Comparison of ENCODE assay signal across 8 cellular contexts in the genomic region with DNA sequence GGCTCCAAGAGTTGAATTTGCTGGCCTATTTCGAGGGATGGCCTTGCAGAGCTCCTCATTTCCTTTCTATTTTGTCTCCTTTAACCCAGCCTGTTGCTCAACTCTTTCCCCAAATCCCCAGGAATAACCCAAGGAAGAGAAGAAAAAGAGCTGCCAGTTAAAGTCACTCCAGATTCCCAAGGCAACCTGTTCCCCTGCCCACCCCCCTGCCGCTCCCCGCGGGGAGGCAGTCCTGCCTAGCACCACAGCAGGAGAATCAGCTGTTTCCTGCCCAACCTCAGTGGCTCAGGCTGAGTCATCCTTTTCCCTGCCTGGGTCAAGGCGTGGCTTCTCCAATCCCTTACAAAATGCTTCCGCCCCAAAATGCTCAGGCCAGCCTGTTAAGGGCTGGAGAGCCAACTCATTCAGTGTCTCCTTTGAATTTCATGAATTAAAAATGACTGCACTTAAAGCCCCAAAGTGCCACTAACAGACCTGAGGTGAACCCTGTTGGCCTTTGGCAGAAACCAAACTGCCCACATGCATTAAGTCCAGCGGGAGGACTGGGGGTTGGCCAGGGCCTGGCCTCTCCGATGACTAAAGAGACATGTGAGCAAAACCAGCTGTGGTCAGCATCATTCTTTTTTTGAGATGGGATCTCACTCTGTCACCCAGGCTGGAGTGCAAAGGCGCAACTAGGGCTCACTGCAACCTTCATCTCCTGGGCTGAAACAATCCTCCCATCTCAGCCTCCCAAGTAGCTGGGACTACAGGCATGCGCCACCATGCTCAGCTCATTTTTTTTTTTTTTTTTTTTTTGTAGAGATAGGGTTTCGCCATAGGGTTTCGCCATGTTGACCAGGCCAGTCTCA.
A peak's percentile ranks its signal among the peaks of the same experiment; 100 is the strongest.
DNase-seq lines count a peak whose midpoint lies in the region; ATAC-seq and TF ChIP-seq lines count a peak whose summit lies in the region.

No MANE protein-coding gene starts in this region.

- CTCF ChIA-PET in activated CD8-positive, alpha-beta memory T cell treated with anti-CD3 and anti-CD28 coated beads, Interleukin-2, amount 10 ng/mL, durations not matched to agents 7 days and 5 days (lab: Charles Lee): no interaction called here
- CTCF ChIA-PET in RWPE1 (lab: Yijun Ruan, JAX): interaction anchor here (0.5 to 1.1 kb wide), 4 partner anchors 16 to 1054 kb away, joined by 3 read pairs; no protein-coding TSS in a partner anchor

- no peak overlapping the region for H3K4me3 ChIP-seq in epithelial cell of esophagus (ENCODE audit: low read length)
- no peak overlapping the region for H3K4me3 ChIP-seq in mesendoderm (ENCODE audit: low read length)

- no peak overlapping the region for H3K27ac Mint-ChIP-seq in activated CD8-positive, alpha-beta memory T cell treated with anti-CD3 and anti-CD28 coated beads, Interleukin-2, amount 10 ng/mL, durations not matched to agents 7 days and 5 days

- POLR2A ChIA-PET in RWPE1 (lab: Yijun Ruan, JAX; ENCODE audit: low non-redundant PET): no interaction called here

- H2AK5ac ChIP-seq in mesendoderm (ENCODE audit: low read length): peak overlapping the region; percentile 45

- ATAC-seq in activated CD8-positive, alpha-beta memory T cell treated with anti-CD3 and anti-CD28 coated beads, Interleukin-2, amount 10 ng/mL, durations not matched to agents 7 days and 5 days: peak; percentile 75
- ATAC-seq in HG03439 (IDR thresholded peaks at IDR 0.05; ENCODE audit: unreplicated experiment): no peak

- WGBS in mesendoderm (ENCODE audit: extremely low coverage, insufficient coverage, low lambda C conversion rate): no CpG with 5 or more reads among the region's 12 CpGs

- DNase-seq in activated CD8-positive, alpha-beta memory T cell treated with anti-CD3 and anti-CD28 coated beads, Interleukin-2, amount 10 ng/mL, durations not matched to agents 7 days and 5 days: peak; percentile 69
- DNase-seq in activated CD8-positive, alpha-beta memory T cell treated with anti-CD3 and anti-CD28 coated beads for 24 hours: no peak
- peak; percentile 93 for DNase-seq in RWPE1 (ENCODE audit: low spot score)
- peak; percentile 97 for DNase-seq in epithelial cell of esophagus (ENCODE audit: low read depth)
- peak; percentile 99 for DNase-seq in mesendoderm
- no peak for DNase-seq in stimulated activated naive CD4-positive, alpha-beta T cell treated with Interleukin-2 at 50 U/mL for 16 hours (lab: John Stamatoyannopoulos, UW)
- DNase-seq in GM10266 (ENCODE audit: extremely low spot score): no peak

- H3K36me3 ChIP-seq in mesendoderm (ENCODE audit: control insufficient read depth, insufficient read depth, low read length): no peaks in the 10 kb centered on the region

- H3K9me3 Mint-ChIP-seq in activated CD8-positive, alpha-beta memory T cell treated with anti-CD3 and anti-CD28 coated beads, Interleukin-2, amount 10 ng/mL, durations not matched to agents 7 days and 5 days (ENCODE audit: low read depth): no peaks in the 10 kb centered on the region

- peak overlapping the region; percentile 80 for H2BK15ac ChIP-seq in mesendoderm (replicated peaks; ENCODE audit: low read depth)

- no peak overlapping the region for H3K23ac ChIP-seq in mesendoderm (ENCODE audit: low read length)

- H2BK5ac ChIP-seq in mesendoderm (ENCODE audit: low read length): peak overlapping the region; percentile 97

- H3K27me3 Mint-ChIP-seq in activated CD8-positive, alpha-beta memory T cell treated with anti-CD3 and anti-CD28 coated beads, Interleukin-2, amount 10 ng/mL, durations not matched to agents 7 days and 5 days: peaks cover 3% of the 10 kb centered on the region

- peak overlapping the region; percentile 32 for H3K9ac ChIP-seq in mesendoderm (ENCODE audit: low read length)

- no peak overlapping the region for H4K8ac ChIP-seq in mesendoderm (ENCODE audit: low read depth, low read length)

- H3K4me2 ChIP-seq in mesendoderm (ENCODE audit: low read length): no peak overlapping the region

- peaks cover 7% of the 10 kb centered on the region for H3K4me1 Mint-ChIP-seq in activated CD8-positive, alpha-beta memory T cell treated with anti-CD3 and anti-CD28 coated beads, Interleukin-2, amount 10 ng/mL, durations not matched to agents 7 days and 5 days

- H3K18ac ChIP-seq in mesendoderm (ENCODE audit: low read length): peak overlapping the region; percentile 97

- H3K4ac ChIP-seq in mesendoderm (ENCODE audit: low read depth, low read length): peak overlapping the region; percentile 81

- H3K27me3 ChIP-seq in mesendoderm (ENCODE audit: insufficient read depth, low read length, poor library complexity): no peaks in the 10 kb centered on the region

- H3K56ac ChIP-seq in mesendoderm (ENCODE audit: low read length): peak overlapping the region; percentile 78

- no peaks in the 10 kb centered on the region for H3K79me2 ChIP-seq in mesendoderm (ENCODE audit: control insufficient read depth, insufficient read depth, low read length)

- no peak overlapping the region for H3K4me3 Mint-ChIP-seq in activated CD8-positive, alpha-beta memory T cell treated with anti-CD3 and anti-CD28 coated beads, Interleukin-2, amount 10 ng/mL, durations not matched to agents 7 days and 5 days

- H3K36me3 Mint-ChIP-seq in activated CD8-positive, alpha-beta memory T cell treated with anti-CD3 and anti-CD28 coated beads, Interleukin-2, amount 10 ng/mL, durations not matched to agents 7 days and 5 days: no peaks in the 10 kb centered on the region

- no peaks in the 10 kb centered on the region for H3K79me1 ChIP-seq in mesendoderm (ENCODE audit: low read length)

- H3K27ac ChIP-seq in RWPE1 (peak overlapping the region; percentile 87), mesendoderm (ENCODE audit: low read depth, low read length) (peak overlapping the region; percentile 94)

- H2BK120ac ChIP-seq in mesendoderm (ENCODE audit: low read depth, low read length): peak overlapping the region; percentile 96

- TF ChIP-seq CTCF in RWPE1 (conservative IDR thresholded peaks at IDR 0.05; ENCODE audit: low read depth): peak; percentile 33
- peak; percentile 42 for TF ChIP-seq CTCF in epithelial cell of esophagus (IDR thresholded peaks at IDR 0.05; ENCODE audit: insufficient read depth, low read depth, low read length, missing control alignments)
- TF ChIP-seq CTCF in GM10266 (IDR thresholded peaks at IDR 0.05; ENCODE audit: control insufficient read depth, insufficient read depth, low read depth, missing control alignments): no peak

- no peak overlapping the region for H4K5ac ChIP-seq in mesendoderm (ENCODE audit: low read length)

- H3K4me1 ChIP-seq in mesendoderm (ENCODE audit: control insufficient read depth, low read depth, low read length): peaks cover 6% of the 10 kb centered on the region

Comparison
In these comparisons a context has a peak if more than half of its experiments do, and no peak if none do; other contexts are left out.
1. DNase-seq: peak in activated CD8-positive, alpha-beta memory T cell treated with anti-CD3 and anti-CD28 coated beads, Interleukin-2, amount 10 ng/mL, durations not matched to agents 7 days and 5 days (single experiment), RWPE1 (single experiment), epithelial cell of esophagus (single experiment) and mesendoderm (single experiment); none in activated CD8-positive, alpha-beta memory T cell treated with anti-CD3 and anti-CD28 coated beads for 24 hours (single experiment), stimulated activated naive CD4-positive, alpha-beta T cell treated with Interleukin-2 at 50 U/mL for 16 hours (single experiment) and GM10266 (single experiment).